In the genomic region with DNA sequence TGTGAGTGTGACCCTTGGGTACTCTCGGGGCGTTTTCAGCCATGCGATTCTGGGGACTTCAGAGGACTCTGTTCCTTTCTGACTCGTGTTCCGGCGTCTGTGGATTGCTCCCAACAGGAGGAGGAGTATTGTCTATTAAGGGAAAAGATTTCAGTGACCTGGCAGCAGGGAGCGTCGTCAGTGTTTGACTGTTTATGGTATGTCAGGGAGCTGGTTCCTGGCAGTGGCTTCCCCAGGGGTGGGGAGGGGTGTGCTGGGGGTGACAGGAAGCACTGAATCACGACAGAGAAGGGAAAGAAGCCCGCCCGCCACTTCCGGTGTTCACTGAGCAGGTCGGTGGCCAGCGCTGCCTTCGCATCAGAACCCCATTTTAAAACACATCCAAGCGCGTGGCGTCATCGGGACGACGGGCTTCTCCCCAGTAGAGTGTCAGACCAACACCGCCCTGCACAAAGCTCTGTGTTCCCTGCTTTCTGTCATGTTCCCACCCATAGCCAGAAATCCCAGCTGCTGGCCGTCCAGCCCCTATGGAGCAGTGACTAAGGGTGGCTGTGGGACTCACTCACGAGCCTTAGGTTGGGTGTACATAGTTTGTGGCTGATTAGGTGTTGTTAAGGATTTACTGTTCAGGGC, we compare ENCODE assay signal across 8 cellular contexts. TPM values are rescaled to one million over a fixed set of nuclear protein-coding genes. Genes with fewer than 3 reads are reported as not detected.
DNase-seq lines count a peak whose midpoint lies in the region; ATAC-seq, FAIRE-seq and TF ChIP-seq lines count a peak whose summit lies in the region.

No MANE protein-coding gene starts in this region.

- H3K9me3 Mint-ChIP-seq in activated naive CD4-positive, alpha-beta T cell treated with anti-CD3 and anti-CD28 coated beads for 36 hours = no peaks in the 10 kb centered on the region
- peaks cover 0 to 1% (median 0%) of the 10 kb centered on the region in 6 donors for H3K9me3 Mint-ChIP-seq in immature natural killer cell

- no peak overlapping the region for H3K4me2 ChIP-seq in PC-3 (ENCODE audit: low read length)

- no peaks in the 10 kb centered on the region for H3F3A ChIP-seq in PC-3 (ENCODE audit: low read length, unreplicated experiment)

- no peaks in the 10 kb centered on the region for H3K36me3 Mint-ChIP-seq in activated naive CD4-positive, alpha-beta T cell treated with anti-CD3 and anti-CD28 coated beads for 36 hours (ENCODE audit: low read depth)
- no peaks in the 10 kb centered on the region for H3K36me3 Mint-ChIP-seq in immature natural killer cell

- no peaks in the 10 kb centered on the region for H3K9me3 ChIP-seq in PC-3 (ENCODE audit: low read length)

- intact Hi-C loops in activated naive CD4-positive, alpha-beta T cell treated with anti-CD3 and anti-CD28 coated beads for 36 hours (cut with micrococcal nuclease) = loop anchor here (1.0 to 5.0 kb wide), 6 partner anchors 21 to 624 kb away; a partner anchor contains a TSS
- intact Hi-C loops in PC-3 (cut with micrococcal nuclease) = no loop called here

- no peaks in the 10 kb centered on the region for H3K36me3 ChIP-seq in PC-3 (ENCODE audit: low read depth, low read length)

- TF ChIP-seq CTCF in PC-3 (conservative IDR thresholded peaks at IDR 0.05; ENCODE audit: low read depth, low read length) = no peak

- H2AFZ ChIP-seq in PC-3 (ENCODE audit: low read length) = no peak overlapping the region

- H3K4me3 Mint-ChIP-seq in activated naive CD4-positive, alpha-beta T cell treated with anti-CD3 and anti-CD28 coated beads for 36 hours = peak overlapping the region; percentile 23
- H3K4me3 Mint-ChIP-seq in immature natural killer cell = peak overlapping the region; percentile 71 to 79 (median 72)

- peaks cover 32% of the 10 kb centered on the region for H3K4me1 Mint-ChIP-seq in activated naive CD4-positive, alpha-beta T cell treated with anti-CD3 and anti-CD28 coated beads for 36 hours (ENCODE audit: low read depth)
- H3K4me1 Mint-ChIP-seq in immature natural killer cell = peaks cover 20 to 32% of the 10 kb centered on the region in 2 donors

- H3K27ac Mint-ChIP-seq in activated naive CD4-positive, alpha-beta T cell treated with anti-CD3 and anti-CD28 coated beads for 36 hours = peak overlapping the region; percentile 68
- peak overlapping the region in 4 of 6 donors; percentile 27 to 83 (median 56) for H3K27ac Mint-ChIP-seq in immature natural killer cell

- POLR2A ChIA-PET in PC-3 (lab: Charles Lee; ENCODE audit: unreplicated experiment) = no interaction called here

- DNase-seq in EH (ENCODE audit: low read depth) (peak; percentile 92), HTR-8/SVneo (ENCODE audit: insufficient read length, low spot score) (peak; percentile 18), immature natural killer cell (peak; percentile 10 to 36 (median 26)), PC-3 (no peak), DMS53 (lab: John Stamatoyannopoulos, UW) (no peak)
- peak; percentile 93 for DNase-seq in activated naive CD4-positive, alpha-beta T cell treated with anti-CD3 and anti-CD28 coated beads for 36 hours
- DNase-seq in stimulated activated CD4-positive, alpha-beta T cell treated with anti-CD3 and anti-CD28 coated beads, Interleukin-15, amount 100 ng/mL, for 48 hours (ENCODE audit: low read depth in 2 of 2) = peak; percentile 51 to 63

- peaks cover 14% of the 10 kb centered on the region for H3K27me3 Mint-ChIP-seq in activated naive CD4-positive, alpha-beta T cell treated with anti-CD3 and anti-CD28 coated beads for 36 hours (ENCODE audit: low read depth)
- peaks cover 1 to 9% (median 4%) of the 10 kb centered on the region in 3 donors for H3K27me3 Mint-ChIP-seq in immature natural killer cell (ENCODE audit: low read depth in 3 of 3)

- no peak overlapping the region for H3K4me3 ChIP-seq in PC-3 (ENCODE audit: low read length)

- H3K27ac ChIP-seq in PC-3 (ENCODE audit: low read length) = no peak overlapping the region

- H3K9ac ChIP-seq in PC-3 (ENCODE audit: low read length) = no peak overlapping the region

- FAIRE-seq in HTR-8/SVneo (lab: Jason Lieb, UNC) = no peak

- no peaks in the 10 kb centered on the region for H3K9me2 ChIP-seq in PC-3 (replicated peaks; ENCODE audit: low read length)

- BruUV-seq in PC-3 (replicated peaks; lab: Mats Ljungman, UMichigan) = no TSS peak

- H3K27me3 ChIP-seq in PC-3 (ENCODE audit: low read length) = no peaks in the 10 kb centered on the region

- peaks cover 42% of the 10 kb centered on the region for H3K79me2 ChIP-seq in PC-3 (ENCODE audit: low read length)

- H3K4me1 ChIP-seq in PC-3 (ENCODE audit: insufficient read depth, low read length) = peaks cover 35% of the 10 kb centered on the region

- ATAC-seq in PC-3 (no peak), GM21447 (IDR thresholded peaks at IDR 0.05; ENCODE audit: unreplicated experiment) (no peak)

- CTCF ChIA-PET in activated naive CD4-positive, alpha-beta T cell treated with anti-CD3 and anti-CD28 coated beads for 36 hours (lab: Charles Lee) = interaction anchor here (0.6 kb wide), 1 partner anchor 1446 kb away, joined by 3 read pairs; no protein-coding TSS in a partner anchor
- CTCF ChIA-PET in PC-3 (lab: Charles Lee) = no interaction called here

- no peaks in the 10 kb centered on the region for H4K20me1 ChIP-seq in PC-3 (ENCODE audit: low read length)

RNA-seq across cellular contexts. Expression of a gene that starts 33.8 kb away (rescaled TPM):
- total RNA-seq in activated naive CD4-positive, alpha-beta T cell treated with anti-CD3 and anti-CD28 coated beads for 36 hours = not detected
- polyA plus RNA-seq in immature natural killer cell = not detected
- total RNA-seq in PC-3 (2014; rRNA removed) = 74.5 and 127 TPM in 2 replicates

RNA-seq across cellular contexts. Expression of a gene that starts 34.0 kb away (rescaled TPM):
- under 1 TPM in 1 of 2 experiments, not detected in 1; 0.07 TPM for total RNA-seq in activated naive CD4-positive, alpha-beta T cell treated with anti-CD3 and anti-CD28 coated beads for 36 hours
- not detected for polyA plus RNA-seq in immature natural killer cell
- total RNA-seq in PC-3 (2014; rRNA removed) = 35.7 and 48.7 TPM in 2 replicates

Comparison
In these comparisons a context has a peak if more than half of its experiments do, and no peak if none do; other contexts are left out.
1. DNase-seq: peak in EH (single experiment), HTR-8/SVneo (single experiment), activated naive CD4-positive, alpha-beta T cell treated with anti-CD3 and anti-CD28 coated beads for 36 hours (single experiment), immature natural killer cell (3 of 3) and stimulated activated CD4-positive, alpha-beta T cell treated with anti-CD3 and anti-CD28 coated beads, Interleukin-15, amount 100 ng/mL, for 48 hours (2 of 2); none in PC-3 (single experiment) and DMS53 (single experiment).
2. RNA of a gene that starts 33.8 kb away (total RNA-seq): 74.5 to 127 TPM in PC-3; not detected in activated naive CD4-positive, alpha-beta T cell treated with anti-CD3 and anti-CD28 coated beads for 36 hours; every median in the first group is over 10 times any median in the second.
3. RNA of a gene that starts 34.0 kb away (total RNA-seq): 35.7 to 48.7 TPM in PC-3; 0.07 TPM in activated naive CD4-positive, alpha-beta T cell treated with anti-CD3 and anti-CD28 coated beads for 36 hours; every median in the first group is over 10 times any median in the second.